31 cellular contexts compared by ENCODE assay signal in the genomic region with DNA sequence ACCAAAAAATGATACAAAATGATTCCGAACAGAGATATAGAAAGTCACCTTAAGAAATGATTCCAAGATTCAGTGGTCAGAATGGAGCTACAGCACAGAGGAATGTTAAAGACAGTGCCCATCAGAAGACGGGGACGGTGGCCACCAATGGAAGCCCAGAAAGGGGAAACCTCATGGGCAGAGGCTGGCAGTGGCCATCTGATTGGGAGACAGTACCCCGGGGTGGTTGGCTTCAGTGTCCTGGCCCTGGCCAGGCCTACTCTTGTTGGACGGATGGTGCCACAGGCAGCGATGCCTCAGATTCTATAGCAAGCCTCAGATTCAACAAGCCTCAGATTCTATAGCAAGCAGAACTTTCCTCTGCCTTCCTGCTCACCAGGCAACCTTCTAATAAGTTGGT. TPM values are rescaled to one million over a fixed set of nuclear protein-coding genes. Genes with fewer than 3 reads are reported as not detected.
"Had no signal": no experiment of that assay in that cellular context is flagged by ENCODE, and none has a peak within 500 bp of the region (broad histone marks: within the 10 kb centered on the region; RNA-seq: fewer than 3 reads in every experiment).

No MANE protein-coding gene starts in this region.

- H3K4me2 ChIP-seq: neural progenitor cell had no signal

- H3K4me1 ChIP-seq: esophagus muscularis mucosa, gastroesophageal sphincter, heart left ventricle, left lung, neural progenitor cell, prostate gland, right atrium auricular region, stomach, thyroid gland had no signal

- H3K36me3 ChIP-seq: esophagus muscularis mucosa, gastroesophageal sphincter, heart left ventricle, left lung, neural progenitor cell, prostate gland, right atrium auricular region, stomach, thyroid gland had no signal

- ATAC-seq: gastroesophageal sphincter; left lung; naive thymus-derived CD4-positive, alpha-beta T cell; sciatic nerve had no signal

- H3K9ac ChIP-seq: neural progenitor cell had no signal

- H3K4me3 Mint-ChIP-seq: naive thymus-derived CD4-positive, alpha-beta T cell; nephron; neural progenitor cell had no signal

- DNase-seq: dorsolateral prefrontal cortex; effector CD4-positive, alpha-beta T cell; hippocampal formation; left cardiac atrium; left lung; mesendoderm; midbrain; naive thymus-derived CD4-positive, alpha-beta T cell; stimulated activated CD4-positive, alpha-beta T cell treated with anti-CD3 and anti-CD28 coated beads, Interleukin-12 subunit alpha, Interleukin-12 subunit beta, amount 100 ng/mL, for 4 hours; stimulated activated CD4-positive, alpha-beta T cell treated with anti-CD3 and anti-CD28 coated beads, Interleukin-1b, Interleukin-23, amount 100 ng/mL, for 48 hours; stimulated activated CD4-positive, alpha-beta T cell treated with anti-CD3 and anti-CD28 coated beads, Interleukin-4, amount 100 ng/mL, for 1 hour; stimulated activated CD8-positive, alpha-beta memory T cell treated with anti-CD3 and anti-CD28 coated beads, Interleukin-4, amount 100 ng/mL, for 48 hours; stimulated activated naive CD4-positive, alpha-beta T cell treated with Interleukin-2 at 50 U/mL for 16 hours; stomach; thyroid gland; trophoblast cell had no signal

- H3K27ac Mint-ChIP-seq: nephron, neural progenitor cell had no signal

- H3K4me3 ChIP-seq: dorsolateral prefrontal cortex, esophagus muscularis mucosa, gastroesophageal sphincter, heart left ventricle, left lung, neural progenitor cell, prostate gland, right atrium auricular region, smooth muscle cell, stomach, thyroid gland had no signal

- H3K27me3 ChIP-seq: dorsolateral prefrontal cortex, foreskin keratinocyte, heart left ventricle, left lung, neural progenitor cell, right atrium auricular region, thyroid gland had no signal

- H3K9me3 ChIP-seq: esophagus muscularis mucosa, gastroesophageal sphincter, heart left ventricle, left lung, prostate gland, right atrium auricular region, stomach, thyroid gland had no signal

- H3K27ac ChIP-seq: dorsolateral prefrontal cortex, epithelial cell of prostate, esophagus muscularis mucosa, foreskin keratinocyte, gastroesophageal sphincter, heart left ventricle, left lung, neural progenitor cell, prostate gland, right atrium auricular region, stomach, thyroid gland had no signal

- H2AFZ ChIP-seq: neural progenitor cell had no signal

RNA-seq across cellular contexts. Expression of a gene that starts 16.6 kb away (rescaled TPM):
- total RNA-seq: fibroblast of lung, foreskin keratinocyte, kidney epithelial cell, lung microvascular endothelial cell, osteocyte had no signal
